ENCODE assay signal across 25 cellular contexts in genomic region chr2:164024396-164024795, GRCh38.
"Had no signal": no experiment of that assay in that cellular context is flagged by ENCODE, and none has a peak within 500 bp of the region (broad histone marks: within the 10 kb centered on the region; RNA-seq: fewer than 3 reads in every experiment).

No MANE protein-coding gene starts in this region.

- H3K27me3 ChIP-seq: adrenal gland, body of pancreas, esophagus muscularis mucosa, gastroesophageal sphincter had no signal

- H3K36me3 ChIP-seq: adrenal gland, esophagus muscularis mucosa, gastroesophageal sphincter had no signal

- H3K9me3 ChIP-seq: adrenal gland, body of pancreas, esophagus muscularis mucosa, gastroesophageal sphincter had no signal

- DNase-seq: activated CD4-positive, alpha-beta memory T cell treated with anti-CD3 and anti-CD28 coated beads for 36 hours; activated CD4-positive, alpha-beta T cell treated with anti-CD3 and anti-CD28 coated beads for 36 hours; activated CD4-positive, alpha-beta T cell treated with anti-CD3 and anti-CD28 coated beads, Interleukin-2, amount 10 ng/mL, durations not matched to agents 24 days and 14 days; activated CD4-positive, CD25-positive, alpha-beta regulatory T cell; activated CD4-positive, CD25-positive, alpha-beta regulatory T cell treated with anti-CD3 and anti-CD28 coated beads, Interleukin-2, amount 50 U/mL, for 72 hours; activated CD8-positive, alpha-beta memory T cell treated with anti-CD3 and anti-CD28 coated beads, Interleukin-2, amount 10 ng/mL, durations not matched to agents 7 days and 5 days; activated CD8-positive, alpha-beta memory T cell treated with anti-CD3 and anti-CD28 coated beads, Interleukin-2, amount 50 U/mL, for 4 hours; activated CD8-positive, alpha-beta T cell treated with anti-CD3 and anti-CD28 coated beads, Interleukin-2, amount 10 ng/mL, durations not matched to agents 7 days and 5 days; activated effector memory CD4-positive, alpha-beta T cell treated with anti-CD3 and anti-CD28 coated beads, Interleukin-2, amount 50 U/mL, for 16 hours; activated naive CD4-positive, alpha-beta T cell treated with anti-CD3 and anti-CD28 coated beads for 36 hours; activated naive CD8-positive, alpha-beta T cell treated with anti-CD3 and anti-CD28 coated beads for 36 hours; activated naive CD8-positive, alpha-beta T cell treated with anti-CD3 and anti-CD28 coated beads, Interleukin-2, amount 50 U/mL, for 24 hours; activated T-cell treated with anti-CD3 and anti-CD28 coated beads, Interleukin-2, amount 50 U/mL, for 1 hour; activated T-cell treated with anti-CD3 and anti-CD28 coated beads, Interleukin-2, amount 50 U/mL, for 48 hours; adrenal gland; body of pancreas; cortex of kidney; dermis blood vessel endothelial cell; effector CD4-positive, alpha-beta T cell; effector memory CD8-positive, alpha-beta T cell; erythroblast; foreskin melanocyte; T-helper 2 cell had no signal

- H3K4me1 ChIP-seq: adrenal gland, body of pancreas, esophagus muscularis mucosa, gastroesophageal sphincter had no signal

- H3K27ac ChIP-seq: adrenal gland, body of pancreas, esophagus muscularis mucosa, gastroesophageal sphincter had no signal

- H3K4me3 ChIP-seq: adrenal gland, body of pancreas, esophagus muscularis mucosa, gastroesophageal sphincter had no signal
